ENCODE assay signal across 8 cellular contexts in the genomic region with DNA sequence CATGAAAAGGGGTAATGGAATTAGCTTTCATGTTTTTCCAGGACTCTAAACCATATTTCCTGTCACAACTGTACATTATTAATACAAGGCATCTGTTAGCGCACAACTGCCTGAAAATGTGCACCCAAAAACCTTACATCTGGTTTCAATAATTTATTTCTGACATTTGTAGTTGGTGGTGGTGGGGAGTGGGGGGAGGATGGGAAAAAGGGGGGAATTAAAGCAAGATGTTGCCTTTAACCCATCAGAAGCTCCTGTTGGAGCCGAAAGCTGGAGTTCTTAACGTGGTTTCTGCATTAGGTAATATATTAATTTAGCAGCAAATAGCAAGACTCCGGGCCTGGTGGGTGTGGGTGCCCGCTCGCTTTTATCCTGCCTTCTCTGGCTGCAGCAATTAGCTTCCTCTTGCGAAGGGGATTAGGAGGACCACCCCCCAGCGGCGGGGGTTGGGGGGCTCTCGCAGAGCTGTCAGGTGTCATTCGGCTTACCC. TPM values are rescaled to one million over a fixed set of nuclear protein-coding genes. Genes with fewer than 3 reads are reported as not detected.
DNase-seq lines count a peak whose midpoint lies in the region; ATAC-seq and TF ChIP-seq lines count a peak whose summit lies in the region.

No MANE protein-coding gene starts in this region.

- H3K9me2 ChIP-seq in PC-3 (replicated peaks; ENCODE audit: low read length): 0 out of 2 replicates have a peak, but pooled peaks cover 4% of the 10 kb centered on the region

- peak overlapping the region; percentile 24; the same call in 1 of the 2 replicates for H3K9ac ChIP-seq in PC-3 (ENCODE audit: low read length)

- H3K9me3 Mint-ChIP-seq in neural crest cell: no peaks in the 10 kb centered on the region

- no TSS peak for BruUV-seq in PC-3 (replicated peaks; lab: Mats Ljungman, UMichigan)

- CTCF ChIA-PET in AG04449 (lab: Yijun Ruan, JAX): interaction anchor here (0.9 to 2.9 kb wide), 10 partner anchors 10 to 151 kb away, joined by 3 to 12 read pairs (median 4); no protein-coding TSS in a partner anchor
- CTCF ChIA-PET in PC-3 (lab: Charles Lee): no interaction called here

- H3K27me3 Mint-ChIP-seq in neural crest cell (ENCODE audit: low read depth): peaks cover 28% of the 10 kb centered on the region

- no peak overlapping the region for H3K27ac Mint-ChIP-seq in neural crest cell (ENCODE audit: unreplicated experiment)

- no peaks in the 10 kb centered on the region for H3K36me3 Mint-ChIP-seq in neural crest cell (ENCODE audit: low read depth)

- DNase-seq in AG04449 (ENCODE audit: low read depth, low spot score) (peak; percentile 38), PC-3 (no peak), esophagus muscularis mucosa (ENCODE audit: extremely low spot score) (no peak), neural crest cell (ENCODE audit: low read depth, low spot score) (no peak), NCI-H1694 treated with DMSO at 0.1 percent for 48 hours (lab: John Stamatoyannopoulos, UW) (no peak), NCI-H510A treated with DMSO at 0.1 percent for 48 hours (lab: John Stamatoyannopoulos, UW) (no peak)

- TF ChIP-seq EP300 in esophagus muscularis mucosa (IDR thresholded peaks at IDR 0.05): no peak

- TF ChIP-seq POLR2A in esophagus muscularis mucosa (IDR thresholded peaks at IDR 0.05; ENCODE audit: low read depth): no peak

- H3K4me3 Mint-ChIP-seq in neural crest cell: peak overlapping the region; percentile 56

- no peaks in the 10 kb centered on the region for H3K79me2 ChIP-seq in PC-3 (ENCODE audit: low read length)

- TF ChIP-seq CTCF in AG04449 (IDR thresholded peaks at IDR 0.05; ENCODE audit: insufficient read depth, low read length, missing control alignments) (no peak), PC-3 (conservative IDR thresholded peaks at IDR 0.05; ENCODE audit: low read depth, low read length) (no peak), esophagus muscularis mucosa (IDR thresholded peaks at IDR 0.05) (no peak), neural crest cell (conservative IDR thresholded peaks at IDR 0.05) (no peak)

- POLR2A ChIA-PET in AG04449 (lab: Yijun Ruan, JAX): interaction anchor here (0.9 to 2.0 kb wide), 2 partner anchors 29 to 52 kb away, joined by 3 to 7 read pairs; no protein-coding TSS in a partner anchor
- POLR2A ChIA-PET in PC-3 (lab: Charles Lee; ENCODE audit: unreplicated experiment): no interaction called here

- ATAC-seq in PC-3 (no peak), GM21576 (IDR thresholded peaks at IDR 0.05; ENCODE audit: unreplicated experiment) (no peak), HG02623 (IDR thresholded peaks at IDR 0.05; ENCODE audit: unreplicated experiment) (no peak)

- H3K4me2 ChIP-seq in PC-3 (ENCODE audit: low read length): peak overlapping the region; percentile 94

- H2AFZ ChIP-seq in PC-3 (ENCODE audit: low read length): peak overlapping the region; percentile 92

- H4K20me1 ChIP-seq in PC-3 (ENCODE audit: low read length): no peaks in the 10 kb centered on the region

- H3K9me3 ChIP-seq in PC-3 (ENCODE audit: low read length) (no peaks in the 10 kb centered on the region), esophagus muscularis mucosa (no peaks in the 10 kb centered on the region)

- H3F3A ChIP-seq in PC-3 (ENCODE audit: low read length, unreplicated experiment): no peaks in the 10 kb centered on the region

- H3K4me3 ChIP-seq in AG04449 (ENCODE audit: low read depth, low read length) (peak overlapping the region; percentile 40), PC-3 (ENCODE audit: low read length) (peak overlapping the region; percentile 69), esophagus muscularis mucosa (peak overlapping the region; percentile 49 to 63 (median 56))

- H3K4me1 ChIP-seq in PC-3 (ENCODE audit: insufficient read depth, low read length) (peaks cover 12% of the 10 kb centered on the region), esophagus muscularis mucosa (peaks cover 42 to 47% (median 45%) of the 10 kb centered on the region in 4 donors)

- WGBS in esophagus muscularis mucosa: 34% methylated on average over 5 of the region's 11 CpGs

- H3K36me3 ChIP-seq in PC-3 (ENCODE audit: low read depth, low read length) (no peaks in the 10 kb centered on the region), esophagus muscularis mucosa (no peaks in the 10 kb centered on the region)

- H3K27me3 ChIP-seq in PC-3 (ENCODE audit: low read length) (no peaks in the 10 kb centered on the region), esophagus muscularis mucosa (no peaks in the 10 kb centered on the region)

- intact Hi-C loops in PC-3 (cut with micrococcal nuclease) (loop anchor here (5.0 kb wide), 1 partner anchor 40 kb away; no protein-coding TSS in a partner anchor), esophagus muscularis mucosa (cut with DNase I) (loop anchor here (5.0 kb wide), 1 partner anchor 60 kb away; a partner anchor contains a TSS)

- H3K4me1 Mint-ChIP-seq in neural crest cell: peaks cover 29% of the 10 kb centered on the region

- H3K27ac ChIP-seq in PC-3 (ENCODE audit: low read length) (no peak overlapping the region), esophagus muscularis mucosa (replicated peaks in 1 of 4) (peak overlapping the region; percentile 70 to 82 (median 80))

RNA-seq across cellular contexts. Expression of a gene that starts 36.9 kb away (rescaled TPM):
- total RNA-seq in PC-3 (2014; rRNA removed) (2.4 and 3.4 TPM in 2 replicates), esophagus muscularis mucosa (1 to 10 TPM in 2 of 4 donors, under 1 TPM in 2; 0.83 to 1.6 (median 1.2) TPM), neural crest cell (5.5 and 6.9 TPM in 2 replicates)

RNA-seq across cellular contexts. Expression of a gene that starts 59.2 kb away (rescaled TPM):
- total RNA-seq in PC-3 (2014; rRNA removed) (2.6 and 4.5 TPM in 2 replicates), esophagus muscularis mucosa (1 to 10 TPM; 1.8 to 2.6 (median 2.1) TPM), neural crest cell (1.5 and 1.6 TPM in 2 replicates)
